In genomic region chr9:16501726-16502125, GRCh38 we compare ENCODE assay signal across 26 cellular contexts.
"Had no signal": no experiment of that assay in that cellular context is flagged by ENCODE, and none has a peak within 500 bp of the region (broad histone marks: within the 10 kb centered on the region; RNA-seq: fewer than 3 reads in every experiment).

No MANE protein-coding gene starts in this region.

- H3K27ac Mint-ChIP-seq: activated B cell treated with CpG ODN at 0.5 μM for 24 hours; activated CD4-positive, alpha-beta memory T cell treated with anti-CD3 and anti-CD28 coated beads, Interleukin-2, amount 10 ng/mL, durations not matched to agents 7 days and 5 days; activated T-cell treated with anti-CD3 and anti-CD28 coated beads, Interleukin-2, amount 50 U/mL, for 24 hours; dendritic cell treated with granulocyte-macrophage colony-stimulating factor and Interleukin-4, amounts not matched to agents 40 ng/mL and 50 ng/mL, for 4 days; effector memory CD8-positive, alpha-beta T cell; memory B cell; naive B cell; stimulated activated naive CD8-positive, alpha-beta T cell treated with anti-CD3 and anti-CD28 coated beads, Interleukin-15, amount 100 ng/mL, for 72 hours had no signal

- H3K4me1 Mint-ChIP-seq: activated B cell treated with CpG ODN at 0.5 μM for 24 hours; activated CD4-positive, alpha-beta memory T cell treated with anti-CD3 and anti-CD28 coated beads, Interleukin-2, amount 10 ng/mL, durations not matched to agents 7 days and 5 days; memory B cell; naive B cell; stimulated activated naive CD8-positive, alpha-beta T cell treated with anti-CD3 and anti-CD28 coated beads, Interleukin-15, amount 100 ng/mL, for 72 hours had no signal

- H3K27ac ChIP-seq: cardiac muscle cell, gastrocnemius medialis, left ventricle myocardium inferior, ovary, psoas muscle, skin epidermis, suprapubic skin, transverse colon, vagina had no signal

- DNase-seq: activated B cell treated with CpG ODN at 0.5 μM for 24 hours; activated CD4-positive, alpha-beta memory T cell treated with anti-CD3 and anti-CD28 coated beads, Interleukin-2, amount 10 ng/mL, durations not matched to agents 7 days and 5 days; activated CD4-positive, alpha-beta T cell treated with anti-CD3 and anti-CD28 coated beads for 48 hours; activated effector memory CD4-positive, alpha-beta T cell treated with Interleukin-2 at 50 U/mL for 16 hours; activated naive CD4-positive, alpha-beta T cell treated with anti-CD3 and anti-CD28 coated beads, Interleukin-2, amount 50 U/mL, for 16 hours; activated T-cell treated with anti-CD3 and anti-CD28 coated beads, Interleukin-2, amount 50 U/mL, for 24 hours; effector memory CD8-positive, alpha-beta T cell; gastrocnemius medialis; head of caudate nucleus; left ventricle myocardium inferior; mucosa of descending colon; naive B cell; ovary; psoas muscle; right cardiac atrium; stimulated activated CD4-positive, alpha-beta T cell treated with anti-CD3 and anti-CD28 coated beads, Interleukin-4, amount 100 ng/mL, for 1 hour; stimulated activated naive CD8-positive, alpha-beta T cell treated with anti-CD3 and anti-CD28 coated beads, Interleukin-15, amount 100 ng/mL, for 72 hours; T-helper 1 cell; T-helper 9 cell; transverse colon had no signal

- H3K4me1 ChIP-seq: gastrocnemius medialis, left ventricle myocardium inferior, psoas muscle, suprapubic skin had no signal

- H3K27me3 ChIP-seq: cardiac muscle cell, gastrocnemius medialis, ovary, suprapubic skin, transverse colon, vagina had no signal

- ATAC-seq: effector memory CD8-positive, alpha-beta T cell; gastrocnemius medialis; mucosa of descending colon; psoas muscle; right cardiac atrium; stimulated activated naive CD8-positive, alpha-beta T cell treated with anti-CD3 and anti-CD28 coated beads, Interleukin-15, amount 100 ng/mL, for 72 hours had no signal

- H3K27me3 Mint-ChIP-seq: activated B cell treated with CpG ODN at 0.5 μM for 24 hours; activated CD4-positive, alpha-beta memory T cell treated with anti-CD3 and anti-CD28 coated beads, Interleukin-2, amount 10 ng/mL, durations not matched to agents 7 days and 5 days; activated T-cell treated with anti-CD3 and anti-CD28 coated beads, Interleukin-2, amount 50 U/mL, for 24 hours; dendritic cell treated with granulocyte-macrophage colony-stimulating factor and Interleukin-4, amounts not matched to agents 40 ng/mL and 50 ng/mL, for 4 days; effector memory CD8-positive, alpha-beta T cell; memory B cell; naive B cell; stimulated activated naive CD8-positive, alpha-beta T cell treated with anti-CD3 and anti-CD28 coated beads, Interleukin-15, amount 100 ng/mL, for 72 hours had no signal

- H3K4me3 ChIP-seq: cardiac muscle cell, gastrocnemius medialis, left ventricle myocardium inferior, mucosa of descending colon, ovary, psoas muscle, skin epidermis, suprapubic skin, transverse colon, vagina had no signal

- H3K9me3 ChIP-seq: gastrocnemius medialis, left ventricle myocardium inferior, mucosa of descending colon, ovary, psoas muscle, suprapubic skin, transverse colon, vagina had no signal

- H3K36me3 Mint-ChIP-seq: memory B cell, naive B cell had no signal

- H3K36me3 ChIP-seq: cardiac muscle cell, gastrocnemius medialis, left ventricle myocardium inferior, ovary, suprapubic skin, transverse colon, vagina had no signal

- H3K9me3 Mint-ChIP-seq: activated B cell treated with CpG ODN at 0.5 μM for 24 hours; dendritic cell treated with granulocyte-macrophage colony-stimulating factor and Interleukin-4, amounts not matched to agents 40 ng/mL and 50 ng/mL, for 4 days had no signal

- H3K4me3 Mint-ChIP-seq: activated B cell treated with CpG ODN at 0.5 μM for 24 hours; activated CD4-positive, alpha-beta memory T cell treated with anti-CD3 and anti-CD28 coated beads, Interleukin-2, amount 10 ng/mL, durations not matched to agents 7 days and 5 days; activated T-cell treated with anti-CD3 and anti-CD28 coated beads, Interleukin-2, amount 50 U/mL, for 24 hours; dendritic cell treated with granulocyte-macrophage colony-stimulating factor and Interleukin-4, amounts not matched to agents 40 ng/mL and 50 ng/mL, for 4 days; effector memory CD8-positive, alpha-beta T cell; memory B cell; stimulated activated naive CD8-positive, alpha-beta T cell treated with anti-CD3 and anti-CD28 coated beads, Interleukin-15, amount 100 ng/mL, for 72 hours had no signal
